ENCODE assay signal across 7 cellular contexts in genomic region chr18:63119647-63120046, GRCh38.
DNase-seq lines count a peak whose midpoint lies in the region; ATAC-seq, FAIRE-seq and TF ChIP-seq lines count a peak whose summit lies in the region.

No MANE protein-coding gene starts in this region.

- ATAC-seq in pancreas = peak in 3 of 4 donors; percentile 60 to 67 (median 62)

- WGBS in esophagus muscularis mucosa = 39% methylated on average over 3 of the region's 3 CpGs
- WGBS in pancreas, 2 donors = 38 to 39% methylated on average over 3 of the region's 3 CpGs

- DNase-seq in EH (ENCODE audit: low read depth) (peak; percentile 31), HPDE6-E6E7 (ENCODE audit: extremely low spot score) (peak; percentile 29), SHP77 treated with DMSO at 0.1 percent for 48 hours (lab: John Stamatoyannopoulos, UW) (peak; percentile 44), esophagus muscularis mucosa (ENCODE audit: extremely low spot score) (no peak), pancreas (no peak), NCI-H524 treated with DMSO at 0.1 percent for 48 hours (lab: John Stamatoyannopoulos, UW) (no peak)
- no peak for DNase-seq in stimulated activated CD4-positive, alpha-beta T cell treated with anti-CD3 and anti-CD28 coated beads, Interleukin-12 subunit alpha, Interleukin-12 subunit beta, amount 100 ng/mL, for 4 hours

- no peaks in the 10 kb centered on the region for H3K36me3 ChIP-seq in esophagus muscularis mucosa
- H3K36me3 ChIP-seq in pancreas = no peaks in the 10 kb centered on the region

- TF ChIP-seq EP300 in esophagus muscularis mucosa (IDR thresholded peaks at IDR 0.05) = no peak

- H3K4me1 ChIP-seq in esophagus muscularis mucosa (peaks cover 0 to 11% (median 3%) of the 10 kb centered on the region in 4 donors), pancreas (peaks cover 0 to 2% (median 0%) of the 10 kb centered on the region in 3 donors)

- no peak for TF ChIP-seq POLR2A in esophagus muscularis mucosa (IDR thresholded peaks at IDR 0.05; ENCODE audit: low read depth)

- no peak for FAIRE-seq in pancreas (lab: Jason Lieb, UNC)

- no peak overlapping the region for H3K27ac ChIP-seq in esophagus muscularis mucosa (replicated peaks in 1 of 4)
- H3K27ac ChIP-seq in pancreas = no peak overlapping the region

- TF ChIP-seq CTCF in esophagus muscularis mucosa (IDR thresholded peaks at IDR 0.05) (peak; percentile 31 to 46 (median 41)), pancreas (IDR thresholded peaks at IDR 0.05) (peak in 1 of 4 donors; percentile 11)

- intact Hi-C loops in esophagus muscularis mucosa (cut with DNase I) (loop anchor here (5.0 to 10.0 kb wide), 2 partner anchors 42 to 315 kb away; no protein-coding TSS in a partner anchor), pancreas (cut with DNase I) (no loop called here)

- H3K27me3 ChIP-seq in esophagus muscularis mucosa = peaks cover 0 to 2% (median 0%) of the 10 kb centered on the region in 4 donors
- H3K27me3 ChIP-seq in pancreas = no peaks in the 10 kb centered on the region

- no peaks in the 10 kb centered on the region for H3K9me3 ChIP-seq in esophagus muscularis mucosa
- H3K9me3 ChIP-seq in pancreas = no peaks in the 10 kb centered on the region

- H3K4me3 ChIP-seq in esophagus muscularis mucosa (no peak overlapping the region), pancreas (no peak overlapping the region)

Comparison
In these comparisons a context has a peak if more than half of its experiments do, and no peak if none do; other contexts are left out.
1. DNase-seq: peak in EH (single experiment), HPDE6-E6E7 (single experiment) and SHP77 treated with DMSO at 0.1 percent for 48 hours (single experiment); none in esophagus muscularis mucosa (single experiment), pancreas (0 of 6), NCI-H524 treated with DMSO at 0.1 percent for 48 hours (single experiment) and stimulated activated CD4-positive, alpha-beta T cell treated with anti-CD3 and anti-CD28 coated beads, Interleukin-12 subunit alpha, Interleukin-12 subunit beta, amount 100 ng/mL, for 4 hours (single experiment).